In the genomic region with DNA sequence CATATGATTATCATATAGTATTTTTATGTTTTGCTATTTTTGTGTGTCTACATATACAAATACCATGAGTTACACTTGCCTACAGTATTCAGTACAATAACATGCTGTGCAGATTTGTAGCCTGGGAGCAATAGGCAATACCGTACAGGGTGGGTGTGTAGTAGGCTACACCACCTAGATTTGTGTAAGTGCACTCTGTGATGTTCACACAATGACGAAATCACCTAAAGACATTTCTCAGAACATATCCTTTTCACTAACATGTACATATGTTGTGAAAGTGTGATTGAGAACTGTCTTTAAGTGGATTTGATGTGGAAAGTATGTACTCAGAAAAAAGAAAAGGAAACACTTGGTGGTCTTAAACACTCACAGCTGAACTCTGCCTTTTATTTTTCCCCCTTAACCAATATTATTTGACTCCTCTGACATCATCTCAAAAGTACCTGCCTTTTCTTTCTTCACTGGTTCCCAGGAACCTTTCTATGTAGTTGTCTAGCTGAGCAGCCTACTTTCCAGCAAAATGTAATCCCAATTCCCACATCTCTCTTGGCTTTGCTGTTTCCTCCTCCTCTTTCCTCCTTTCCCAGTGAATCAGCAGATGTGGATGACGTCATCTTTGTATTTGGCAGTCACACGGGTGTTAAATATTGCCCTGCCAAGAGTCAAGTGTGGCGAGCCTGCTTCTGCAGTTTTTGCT, we compare ENCODE assay signal across 8 cellular contexts. TPM values are rescaled to one million over a fixed set of nuclear protein-coding genes. Genes with fewer than 3 reads are reported as not detected.
DNase-seq lines count a peak whose midpoint lies in the region; ATAC-seq and TF ChIP-seq lines count a peak whose summit lies in the region.

No MANE protein-coding gene starts in this region.

- no peak overlapping the region for H2BK12ac ChIP-seq in H9 (ENCODE audit: insufficient read length, low read depth, low read length)

- no peak overlapping the region for H3K56ac ChIP-seq in H9 (ENCODE audit: insufficient read length, low read depth, low read length)

- no peak overlapping the region for H2AFZ ChIP-seq in H9 (ENCODE audit: low read length)

- no peak overlapping the region for H4K5ac ChIP-seq in H9 (ENCODE audit: insufficient read length, low read depth, low read length)

- CTCF ChIA-PET in RWPE1 (lab: Yijun Ruan, JAX) = no interaction called here

- no peaks in the 10 kb centered on the region for H4K20me1 ChIP-seq in H9 (ENCODE audit: control insufficient read depth, insufficient read depth, insufficient read length)

- no peak overlapping the region for H3K14ac ChIP-seq in H9 (ENCODE audit: insufficient read depth, low read length)

- no peaks in the 10 kb centered on the region for H3K9me3 Mint-ChIP-seq in H9

- no peaks in the 10 kb centered on the region for H3K23me2 ChIP-seq in H9 (ENCODE audit: insufficient read length, low read depth, low read length, poor library complexity, severe bottlenecking)

- peaks cover 10% of the 10 kb centered on the region for H3K4me1 ChIP-seq in foreskin keratinocyte
- no peaks in the 10 kb centered on the region for H3K4me1 ChIP-seq in H9 (ENCODE audit: insufficient read depth, low read length)

- POLR2A ChIA-PET in RWPE1 (lab: Yijun Ruan, JAX; ENCODE audit: low non-redundant PET) = no interaction called here

- H3K4me1 Mint-ChIP-seq in H9 = peaks cover 2 to 5% of the 10 kb centered on the region in 2 experiments

- no peak overlapping the region for H3K18ac ChIP-seq in H9 (ENCODE audit: insufficient read length, low read depth, low read length)

- WGBS in H9 (ENCODE audit: extremely low coverage, insufficient read length, low lambda C conversion rate) = no CpG with 5 or more reads among the region's 5 CpGs

- no peak overlapping the region for H2BK15ac ChIP-seq in H9 (ENCODE audit: low read depth, low read length)

- no peaks in the 10 kb centered on the region for H3K79me2 ChIP-seq in H9 (ENCODE audit: insufficient read depth, low read length)

- no peaks in the 10 kb centered on the region for H3K27me3 ChIP-seq in foreskin keratinocyte
- H3K27me3 ChIP-seq in H9 (ENCODE audit: insufficient read depth, low read length) = no peaks in the 10 kb centered on the region

- no peak overlapping the region for H4K8ac ChIP-seq in H9 (replicated peaks; ENCODE audit: insufficient read length, low read depth, low read length)

- H3K27ac ChIP-seq in RWPE1 (peak overlapping the region; percentile 59), foreskin keratinocyte (peak overlapping the region; percentile 1), H9 (ENCODE audit: insufficient read length, low read depth, low read length) (no peak overlapping the region)

- DNase-seq in HFF-Myc (ENCODE audit: extremely low read depth, low read depth) (peak; percentile 88), RWPE1 (ENCODE audit: low spot score) (peak; percentile 77), foreskin keratinocyte (peak; percentile 49 to 81), posterior cingulate gyrus (peak in 7 of 10 donors; percentile 24 to 85 (median 40)), NOMO-1 treated with dmso at 0.1 percent for 144 hours (lab: John Stamatoyannopoulos, UW; ENCODE audit: unreplicated experiment) (no peak), H9 (no peak)
- no peak for DNase-seq in activated T-cell treated with anti-CD3 and anti-CD28 coated beads, Interleukin-2, amount 50 U/mL, for 1 hour
- no peak for DNase-seq in activated CD4-positive, alpha-beta T cell treated with anti-CD3 and anti-CD28 coated beads, Interleukin-2, amount 50 U/mL, for 4 hours

- H3K4ac ChIP-seq in H9 (ENCODE audit: low read depth, low read length) = no peak overlapping the region

- no peak overlapping the region for H2BK20ac ChIP-seq in H9 (ENCODE audit: low read depth, low read length, poor library complexity, severe bottlenecking)

- no peak overlapping the region for H2BK120ac ChIP-seq in H9 (ENCODE audit: low read depth, low read length, poor library complexity, severe bottlenecking)

- peak overlapping the region in 1 of 3 experiments; percentile 87; a peak in 2 of 7 replicates for H3K27ac Mint-ChIP-seq in H9

- H4K91ac ChIP-seq in H9 (ENCODE audit: insufficient read length, low read depth, low read length) = no peak overlapping the region

- no peaks in the 10 kb centered on the region for H3K27me3 Mint-ChIP-seq in H9 (ENCODE audit: low read depth)

- H3K9me3 ChIP-seq in H9 (ENCODE audit: control insufficient read depth, low read depth, low read length) = no peaks in the 10 kb centered on the region

- TF ChIP-seq CTCF in HFF-Myc (IDR thresholded peaks at IDR 0.05; ENCODE audit: low read depth, low read length, missing control alignments) = no peak
- no peak for TF ChIP-seq CTCF in RWPE1 (conservative IDR thresholded peaks at IDR 0.05; ENCODE audit: low read depth)
- no peak for TF ChIP-seq CTCF in foreskin keratinocyte (conservative IDR thresholded peaks at IDR 0.05)
- TF ChIP-seq CTCF in H9 (conservative IDR thresholded peaks at IDR 0.05) = no peak

- H2AK5ac ChIP-seq in H9 (ENCODE audit: insufficient read length, low read length) = no peak overlapping the region

- H3K4me3 Mint-ChIP-seq in H9 = no peak overlapping the region

- no peaks in the 10 kb centered on the region for H3K36me3 Mint-ChIP-seq in H9 (ENCODE audit: insufficient read depth in 1 of 3, low read depth in 3 of 3)

- no peak overlapping the region for H3K4me3 ChIP-seq in HFF-Myc (replicated peaks; ENCODE audit: low read depth, low read length)

- no peak overlapping the region for H3K9ac ChIP-seq in H9 (ENCODE audit: extremely low read depth, insufficient read length, low read length)

- intact Hi-C loops in posterior cingulate gyrus (cut with DNase I) = no loop called here

- peak; percentile 90 for ATAC-seq in foreskin keratinocyte

- no peak overlapping the region for H3T11ph ChIP-seq in H9 (ENCODE audit: low read length)

- H3K23ac ChIP-seq in H9 (ENCODE audit: insufficient read length, low read depth, low read length) = no peak overlapping the region

- no peak overlapping the region for H2BK5ac ChIP-seq in H9 (ENCODE audit: insufficient read length, low read length)

- H3K79me1 ChIP-seq in H9 (ENCODE audit: insufficient read depth, low read depth, low read length, poor library complexity, severe bottlenecking) = no peaks in the 10 kb centered on the region

- H3K4me2 ChIP-seq in H9 (ENCODE audit: insufficient read depth, insufficient read length, low read length) = no peak overlapping the region

RNA-seq across cellular contexts. Expression of a gene that starts 47.7 kb away (rescaled TPM):
- total RNA-seq in foreskin keratinocyte = 11.7 and 11.8 TPM in 2 replicates
- polyA plus RNA-seq in foreskin keratinocyte = 3.5 and 4.6 TPM in 2 replicates
- total RNA-seq in H9 (2021) = 4.3 and 4.6 TPM in 2 replicates

Comparison
In these comparisons a context has a peak if more than half of its experiments do, and no peak if none do; other contexts are left out.
1. DNase-seq: peak in HFF-Myc (single experiment), RWPE1 (single experiment), foreskin keratinocyte (2 of 2) and posterior cingulate gyrus (7 of 10); none in activated T-cell treated with anti-CD3 and anti-CD28 coated beads, Interleukin-2, amount 50 U/mL, for 1 hour (single experiment), NOMO-1 treated with dmso at 0.1 percent for 144 hours (single experiment), activated CD4-positive, alpha-beta T cell treated with anti-CD3 and anti-CD28 coated beads, Interleukin-2, amount 50 U/mL, for 4 hours (0 of 2) and H9 (single experiment).